ENCODE assay signal across 9 cellular contexts in genomic region chr16:31488630-31489564, GRCh38. TPM values are rescaled to one million over a fixed set of nuclear protein-coding genes. Genes with fewer than 3 reads are reported as not detected.
DNase-seq lines count a peak whose midpoint lies in the region; ATAC-seq and TF ChIP-seq lines count a peak whose summit lies in the region.
"Had no signal": no experiment of that assay in that cellular context is flagged by ENCODE, and none has a peak within 500 bp of the region (broad histone marks: within the 10 kb centered on the region; RNA-seq: fewer than 3 reads in every experiment).

No MANE protein-coding gene starts in this region.

- no peak for ATAC-seq in CD4-positive, CD25-positive, alpha-beta regulatory T cell (ENCODE audit: low read depth in 2 of 2)
- ATAC-seq in esophagus mucosa: peak; percentile 3
- ATAC-seq in HG03432 (IDR thresholded peaks at IDR 0.05; ENCODE audit: unreplicated experiment): no peak

- H3K27ac Mint-ChIP-seq in CD4-positive, CD25-positive, alpha-beta regulatory T cell: peak overlapping the region in 1 of 3 donors; percentile 52

- peaks cover 11% of the 10 kb centered on the region for H3K36me3 ChIP-seq in CD4-positive, CD25-positive, alpha-beta regulatory T cell (ENCODE audit: control insufficient read depth, insufficient read depth, low read length)
- H3K36me3 ChIP-seq in neutrophil: peaks cover 24% of the 10 kb centered on the region

- no peaks in the 10 kb centered on the region for H3K27me3 ChIP-seq in CD4-positive, CD25-positive, alpha-beta regulatory T cell (ENCODE audit: control insufficient read depth, insufficient read depth, low read length)
- H3K27me3 ChIP-seq in neutrophil: peaks cover 34% of the 10 kb centered on the region

- H3K36me3 Mint-ChIP-seq in CD4-positive, CD25-positive, alpha-beta regulatory T cell: peaks cover 14% of the 10 kb centered on the region

- peak overlapping the region; percentile 55 to 70 (median 66) for H3K4me3 Mint-ChIP-seq in CD4-positive, CD25-positive, alpha-beta regulatory T cell

- H3K9me3 Mint-ChIP-seq in CD4-positive, CD25-positive, alpha-beta regulatory T cell: no peaks in the 10 kb centered on the region

- peaks cover 12% of the 10 kb centered on the region for H3K4me1 ChIP-seq in CD4-positive, CD25-positive, alpha-beta regulatory T cell (ENCODE audit: control insufficient read depth, insufficient read depth, low read length, poor library complexity, severe bottlenecking)
- peaks cover 13 to 15% of the 10 kb centered on the region in 2 experiments for H3K4me1 ChIP-seq in neutrophil (ENCODE audit: control insufficient read depth in 1 of 2, insufficient read depth in 1 of 2, low read depth in 1 of 2, low read length in 1 of 2)

- peak overlapping the region; percentile 64 for H3K27ac ChIP-seq in CD4-positive, CD25-positive, alpha-beta regulatory T cell (ENCODE audit: insufficient read depth, low read length, poor library complexity, severe bottlenecking)
- no peak overlapping the region for H3K27ac ChIP-seq in neutrophil

- H3K4me3 ChIP-seq in CD4-positive, CD25-positive, alpha-beta regulatory T cell (ENCODE audit: low read depth, low read length): no peak overlapping the region
- H3K4me3 ChIP-seq in neutrophil (ENCODE audit: low read depth in 1 of 2, low read length in 1 of 2): peak overlapping the region; percentile 67 to 90

- no peaks in the 10 kb centered on the region for H3K9me3 ChIP-seq in CD4-positive, CD25-positive, alpha-beta regulatory T cell (ENCODE audit: control insufficient read depth in 2 of 2, low read length in 2 of 2)
- no peaks in the 10 kb centered on the region for H3K9me3 ChIP-seq in neutrophil

- no peak for DNase-seq in CD4-positive, CD25-positive, alpha-beta regulatory T cell
- DNase-seq in NCI-H1105 (lab: John Stamatoyannopoulos, UW) (peak; percentile 9), D341Med (ENCODE audit: low spot score) (no peak), G401 (ENCODE audit: low spot score) (no peak)
- no peak for DNase-seq in central memory CD4-positive, alpha-beta T cell

- in situ Hi-C loops in G401 (cut with HindIII; ENCODE audit: low sequenced_read_pairs): no loop called here

- TF ChIP-seq CTCF in neutrophil (IDR thresholded peaks at IDR 0.05): no peak

- peaks cover 0 to 18% (median 9%) of the 10 kb centered on the region in 4 donors for H3K4me1 Mint-ChIP-seq in CD4-positive, CD25-positive, alpha-beta regulatory T cell

- no peaks in the 10 kb centered on the region for H3K27me3 Mint-ChIP-seq in CD4-positive, CD25-positive, alpha-beta regulatory T cell

RNA-seq across cellular contexts. Expression of gene SLC5A2, which starts 6.0 kb away (rescaled TPM):
- total RNA-seq in CD4-positive, CD25-positive, alpha-beta regulatory T cell: 3.8 TPM
- polyA plus RNA-seq in CD4-positive, CD25-positive, alpha-beta regulatory T cell: 1 to 10 TPM in 3 of 4 donors, under 1 TPM in 1; 0.76 to 2.2 (median 1.4) TPM
- 0.12 TPM for total RNA-seq in esophagus mucosa
- not detected in 2 replicates for total RNA-seq in G401 (2014; rRNA removed; shearing (Covaris generic))

RNA-seq across cellular contexts. Expression of gene TGFB1I1, which starts 16.9 kb away (rescaled TPM):
- total RNA-seq in CD4-positive, CD25-positive, alpha-beta regulatory T cell: 1.6 TPM
- 1 to 10 TPM in 2 of 4 donors, under 1 TPM in 2; 0.33 to 5.0 (median 1.5) TPM for polyA plus RNA-seq in CD4-positive, CD25-positive, alpha-beta regulatory T cell
- total RNA-seq in esophagus mucosa: 4.3 TPM
- 0.07 TPM in 1 of 2 replicates, not detected in the other for total RNA-seq in G401 (2014; rRNA removed; shearing (Covaris generic))

RNA-seq across cellular contexts. Expression of gene RUSF1, which starts 19.3 kb away (rescaled TPM):
- total RNA-seq in CD4-positive, CD25-positive, alpha-beta regulatory T cell: 44.7 TPM
- 10 to 100 TPM; 17.9 to 21.9 (median 21.4) TPM for polyA plus RNA-seq in CD4-positive, CD25-positive, alpha-beta regulatory T cell
- total RNA-seq in esophagus mucosa: 29.9 TPM
- 22.6 and 32.1 TPM in 2 replicates for total RNA-seq in G401 (2014; rRNA removed; shearing (Covaris generic))

RNA-seq across cellular contexts. Expression of gene ARMC5, which starts 29.6 kb away (rescaled TPM):
- total RNA-seq in CD4-positive, CD25-positive, alpha-beta regulatory T cell: 11.4 TPM
- polyA plus RNA-seq in CD4-positive, CD25-positive, alpha-beta regulatory T cell: 1 to 10 TPM; 4.0 to 5.9 (median 5.6) TPM
- 9.4 TPM for total RNA-seq in esophagus mucosa
- 7.6 and 12.2 TPM in 2 replicates for total RNA-seq in G401 (2014; rRNA removed; shearing (Covaris generic))

RNA-seq across cellular contexts. Expression of gene AHSP, which starts 38.8 kb away (rescaled TPM):
- total RNA-seq in CD4-positive, CD25-positive, alpha-beta regulatory T cell: not detected
- not detected for polyA plus RNA-seq in CD4-positive, CD25-positive, alpha-beta regulatory T cell
- not detected for total RNA-seq in esophagus mucosa
- not detected in 2 replicates for total RNA-seq in G401 (2014; rRNA removed; shearing (Covaris generic))
- total RNA-seq: fibroblast of villous mesenchyme had no signal
